ENCODE assay signal across 8 cellular contexts in the genomic region with DNA sequence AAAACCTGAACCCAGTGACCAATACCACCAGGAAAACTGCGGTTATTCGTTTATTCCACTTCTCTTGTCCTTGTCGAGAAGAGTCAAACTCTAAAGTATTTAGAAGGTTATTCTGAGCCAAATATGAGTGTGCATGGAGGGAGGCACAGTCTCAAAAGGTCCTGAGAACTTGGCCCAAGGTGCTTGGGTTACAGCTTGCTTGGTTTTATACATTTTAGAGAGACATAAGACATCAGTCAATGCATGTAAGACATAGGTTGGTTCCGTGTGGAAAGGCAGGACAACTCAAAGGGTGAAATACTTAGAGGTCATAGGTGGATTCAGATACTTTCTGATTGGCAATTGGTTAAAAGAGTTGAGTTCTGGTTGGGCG. TPM values are rescaled to one million over a fixed set of nuclear protein-coding genes. Genes with fewer than 3 reads are reported as not detected.
A peak's percentile ranks its signal among the peaks of the same experiment; 100 is the strongest.
DNase-seq lines count a peak whose midpoint lies in the region; ATAC-seq, FAIRE-seq and TF ChIP-seq lines count a peak whose summit lies in the region.

No MANE protein-coding gene starts in this region.

- H3K4me3 ChIP-seq in ascending aorta = peak overlapping the region; percentile 78 to 95
- peak overlapping the region; percentile 83 to 96 (median 96) for H3K4me3 ChIP-seq in right lobe of liver
- peak overlapping the region; percentile 80 to 96 (median 91) for H3K4me3 ChIP-seq in tibial nerve

- H3K9me3 Mint-ChIP-seq in activated T-cell treated with anti-CD3 and anti-CD28 coated beads, Interleukin-2, amount 50 U/mL, for 4 hours = no peaks in the 10 kb centered on the region

- DNase-seq in activated T-cell treated with anti-CD3 and anti-CD28 coated beads, Interleukin-2, amount 50 U/mL, for 4 hours = no peak
- no peak for DNase-seq in activated T-cell treated with anti-CD3 and anti-CD28 coated beads, Interleukin-2, amount 50 U/mL, for 1 hour
- DNase-seq in ascending aorta (ENCODE audit: low spot score in 2 of 2) = no peak
- no peak for DNase-seq in right lobe of liver
- DNase-seq in tibial nerve (ENCODE audit: low spot score in 2 of 2) = no peak
- no peak for DNase-seq in RCC 7860 (ENCODE audit: low spot score)

- no peak for ATAC-seq in activated T-cell treated with anti-CD3 and anti-CD28 coated beads, Interleukin-2, amount 50 U/mL, for 4 hours
- no peak for ATAC-seq in right lobe of liver
- no peak for ATAC-seq in GM19324 (IDR thresholded peaks at IDR 0.05; ENCODE audit: low FRiP score, unreplicated experiment)
- ATAC-seq in GM21737 (IDR thresholded peaks at IDR 0.05; ENCODE audit: unreplicated experiment) = no peak

- TF ChIP-seq CTCF in ascending aorta (IDR thresholded peaks at IDR 0.05) = no peak
- no peak for TF ChIP-seq CTCF in right lobe of liver (IDR thresholded peaks at IDR 0.05)
- TF ChIP-seq CTCF in tibial nerve (IDR thresholded peaks at IDR 0.05) = no peak

- H3K36me3 Mint-ChIP-seq in activated T-cell treated with anti-CD3 and anti-CD28 coated beads, Interleukin-2, amount 50 U/mL, for 4 hours (ENCODE audit: insufficient read depth) = peaks cover 12% of the 10 kb centered on the region

- TF ChIP-seq POLR2A in right lobe of liver (IDR thresholded peaks at IDR 0.05) (no peak), tibial nerve (IDR thresholded peaks at IDR 0.05) (no peak)

- H3K4me3 Mint-ChIP-seq in activated T-cell treated with anti-CD3 and anti-CD28 coated beads, Interleukin-2, amount 50 U/mL, for 4 hours = peak overlapping the region; percentile 80

- H3K27me3 ChIP-seq in ascending aorta (no peaks in the 10 kb centered on the region), right lobe of liver (no peaks in the 10 kb centered on the region), tibial nerve (no peaks in the 10 kb centered on the region)

- no peaks in the 10 kb centered on the region for H3K27me3 Mint-ChIP-seq in activated T-cell treated with anti-CD3 and anti-CD28 coated beads, Interleukin-2, amount 50 U/mL, for 4 hours (ENCODE audit: low read depth)

- intact Hi-C loops in ascending aorta (cut with DNase I) = loop anchor here (10.0 kb wide), 1 partner anchor 817 kb away; the partner anchor contains the start of gene CDIP1
- intact Hi-C loops in right lobe of liver (cut with DNase I) = no loop called here

- H3K9me3 ChIP-seq in ascending aorta (no peaks in the 10 kb centered on the region), right lobe of liver (no peaks in the 10 kb centered on the region), tibial nerve (no peaks in the 10 kb centered on the region)

- H3K36me3 ChIP-seq in ascending aorta = no peaks in the 10 kb centered on the region
- no peaks in the 10 kb centered on the region for H3K36me3 ChIP-seq in right lobe of liver
- peaks cover 0 to 16% (median 0%) of the 10 kb centered on the region in 3 donors for H3K36me3 ChIP-seq in tibial nerve

- H3K27ac ChIP-seq in ascending aorta (peak overlapping the region; percentile 84 to 87), right lobe of liver (peak overlapping the region; percentile 80 to 85 (median 81)), tibial nerve (peak overlapping the region; percentile 85 to 95 (median 92))

- WGBS in right lobe of liver (ENCODE audit: insufficient coverage, low coverage, low lambda C conversion rate, missing lambda C conversion rate) = 19% methylated on average over 5 of the region's 5 CpGs
- 20 to 29% methylated on average over 5 of the region's 5 CpGs for WGBS in tibial nerve, 2 donors

- TF ChIP-seq EP300 in tibial nerve (IDR thresholded peaks at IDR 0.05) = no peak

- no peak for FAIRE-seq in RCC 7860 (lab: Jason Lieb, UNC)

- peaks cover 0 to 7% of the 10 kb centered on the region in 2 donors for H3K4me1 ChIP-seq in ascending aorta
- peaks cover 0 to 16% (median 2%) of the 10 kb centered on the region in 4 donors for H3K4me1 ChIP-seq in right lobe of liver
- peaks cover 0 to 26% (median 5%) of the 10 kb centered on the region in 4 donors for H3K4me1 ChIP-seq in tibial nerve

- peaks cover 30% of the 10 kb centered on the region for H3K4me1 Mint-ChIP-seq in activated T-cell treated with anti-CD3 and anti-CD28 coated beads, Interleukin-2, amount 50 U/mL, for 4 hours (ENCODE audit: low read depth)

RNA-seq across cellular contexts. Expression of gene TRAP1, which starts 0.7 kb away (rescaled TPM):
- 100 to 1,000 TPM; 429 to 526 (median 435) TPM for total RNA-seq in activated T-cell treated with anti-CD3 and anti-CD28 coated beads, Interleukin-2, amount 50 U/mL, for 4 hours
- total RNA-seq in ascending aorta (169 TPM), right lobe of liver (100 to 1,000 TPM in 4 of 6 experiments, 10 to 100 TPM in 2; 93.4 to 169 (median 123) TPM), tibial nerve (100 to 1,000 TPM in 1 of 4 donors, 10 to 100 TPM in 3; 61.6 to 146 (median 74.2) TPM)
